Comparison of ENCODE assay signal across 8 cellular contexts in the genomic region with DNA sequence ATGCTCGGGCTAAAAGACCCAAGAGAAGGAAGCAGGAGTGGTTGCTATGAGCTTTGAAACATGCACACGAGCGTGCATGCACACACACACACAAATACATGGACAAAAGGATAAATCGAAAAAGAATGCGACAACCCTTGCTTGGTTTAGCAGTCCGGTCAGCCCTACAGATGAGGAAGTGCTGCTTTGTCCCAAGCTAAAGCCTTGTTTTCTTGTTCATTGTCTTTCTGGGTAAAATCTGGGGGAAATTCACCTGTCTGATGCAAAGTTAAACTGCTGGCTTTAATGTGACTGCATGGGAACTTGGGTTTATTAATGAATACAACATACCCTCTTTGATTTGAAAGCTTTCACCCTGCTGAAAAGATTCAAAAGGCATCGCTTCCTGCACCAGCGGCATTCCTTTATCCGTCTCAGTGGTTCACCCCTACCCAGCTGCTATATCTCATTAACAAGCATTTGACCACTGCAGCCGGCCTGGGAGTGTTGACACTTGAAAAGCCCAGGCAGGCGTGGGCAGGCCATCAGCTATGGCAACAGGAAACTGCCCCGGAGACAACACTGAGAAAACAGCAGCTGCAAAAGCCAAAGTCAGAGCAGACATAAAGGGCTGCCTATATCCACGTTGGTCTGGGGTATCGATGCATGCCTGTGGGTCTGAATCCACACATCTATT.
DNase-seq lines count a peak whose midpoint lies in the region; ATAC-seq and TF ChIP-seq lines count a peak whose summit lies in the region.

No MANE protein-coding gene starts in this region.

- H3K4ac ChIP-seq in IMR-90 (ENCODE audit: low read depth, low read length) = peak overlapping the region; percentile 86

- TF ChIP-seq CTCF in IMR-90 (conservative IDR thresholded peaks at IDR 0.05; ENCODE audit: low read depth, low read length) = no peak
- TF ChIP-seq CTCF in WERI-Rb-1 (IDR thresholded peaks at IDR 0.05; ENCODE audit: low read depth, low read length) = no peak

- H3K9me1 ChIP-seq in IMR-90 (ENCODE audit: insufficient read depth, low read length) = peaks cover 13% of the 10 kb centered on the region

- H3K4me1 ChIP-seq in IMR-90 (ENCODE audit: control insufficient read depth, insufficient read depth, low read length) (peaks cover 11% of the 10 kb centered on the region), HAP-1 (no peaks in the 10 kb centered on the region)

- peak overlapping the region; percentile 70 for H3K14ac ChIP-seq in IMR-90 (replicated peaks; ENCODE audit: low read depth, low read length)

- in situ Hi-C loops in IMR-90 (cut with MboI; ENCODE audit: low sequenced_read_pairs) (loop anchor here (10.0 to 25.0 kb wide), 2 partner anchors 152 to 255 kb away; no protein-coding TSS in a partner anchor), HAP-1 (cut with MboI; ENCODE audit: low sequenced_read_pairs) (no loop called here)

- peak overlapping the region; percentile 85 for H2BK120ac ChIP-seq in IMR-90 (ENCODE audit: low read depth, low read length)

- TF ChIP-seq POLR2A in IMR-90 (IDR thresholded peaks at IDR 0.05; ENCODE audit: low read depth, low read length) = no peak

- H4K8ac ChIP-seq in IMR-90 (ENCODE audit: low read depth in 2 of 2, low read length in 2 of 2) = peak overlapping the region; percentile 60 to 83

- intact Hi-C loops in IMR-90 (cut with micrococcal nuclease) = loop anchor here (2.0 kb wide), 1 partner anchor 258 kb away; no protein-coding TSS in a partner anchor

- peak overlapping the region; percentile 56 for H2BK5ac ChIP-seq in IMR-90 (ENCODE audit: low read depth, low read length, poor library complexity, severe bottlenecking)

- H3K27ac ChIP-seq in IMR-90 (ENCODE audit: insufficient read depth, low read length) (peak overlapping the region; percentile 58), WERI-Rb-1 (no peak overlapping the region)

- DNase-seq in IMR-90 = peak; percentile 77
- peak; percentile 10 for DNase-seq in WERI-Rb-1
- peak; percentile 6 to 9 for DNase-seq in hippocampal formation (lab: John Stamatoyannopoulos, UW)
- peak; percentile 75 for DNase-seq in skeletal muscle cell (ENCODE audit: low read depth)
- DNase-seq in HAP-1 (ENCODE audit: low spot score in 2 of 2) = no peak
- DNase-seq in activated CD4-positive, alpha-beta T cell treated with anti-CD3 and anti-CD28 coated beads for 48 hours = no peak
- no peak for DNase-seq in activated CD8-positive, alpha-beta memory T cell treated with anti-CD3 and anti-CD28 coated beads, Interleukin-2, amount 50 U/mL, for 4 hours

- H3K4me3 ChIP-seq in IMR-90 (ENCODE audit: insufficient read depth, low read depth, low read length) = no peak overlapping the region
- H3K4me3 ChIP-seq in WERI-Rb-1 (ENCODE audit: low read depth, low read length) = no peak overlapping the region
- no peak overlapping the region for H3K4me3 ChIP-seq in skeletal muscle cell (ENCODE audit: low read depth, low read length)
- H3K4me3 ChIP-seq in HAP-1 = no peak overlapping the region

- H2BK20ac ChIP-seq in IMR-90 (ENCODE audit: low read depth, low read length) = peak overlapping the region; percentile 93

- no TSS peak for BruUV-seq in IMR-90 (replicated peaks; lab: Mats Ljungman, UMichigan)

- peak overlapping the region; percentile 96 for H3K23ac ChIP-seq in IMR-90 (ENCODE audit: low read depth, low read length)

- WGBS in IMR-90 (ENCODE audit: extremely low coverage in 2 of 2, insufficient read length in 1 of 2), 2 experiments = 11% methylated on average over 3 of the region's 14 CpGs; no CpG with 5 or more reads in 1 of the 2 experiments

- peak overlapping the region; percentile 20 for H2AK9ac ChIP-seq in IMR-90 (replicated peaks; ENCODE audit: low read depth, low read length, poor library complexity)

- H3K56ac ChIP-seq in IMR-90 (ENCODE audit: extremely low read depth, insufficient read depth, low read length) = 0 out of 2 replicates have a peak overlapping the region, but pooled peaks have one; percentile 27

- CTCF ChIA-PET in IMR-90 (lab: Yijun Ruan, JAX) = interaction anchor here (0.6 to 1.5 kb wide), 4 partner anchors 13 to 190 kb away, joined by 3 to 4 read pairs (median 4); no protein-coding TSS in a partner anchor

- dilution Hi-C loops in IMR-90 (cut with HindIII; ENCODE audit: low sequenced_read_pairs, unreplicated experiment) = no loop called here

- peak overlapping the region; percentile 81 for H2AK5ac ChIP-seq in IMR-90 (ENCODE audit: low read depth, low read length)

- H3K36me3 ChIP-seq in IMR-90 (ENCODE audit: control insufficient read depth, insufficient read depth, low read length) (no peaks in the 10 kb centered on the region), WERI-Rb-1 (no peaks in the 10 kb centered on the region), HAP-1 (replicated peaks) (no peaks in the 10 kb centered on the region)

- POLR2A ChIA-PET in IMR-90 (lab: Charles Lee; ENCODE audit: unreplicated experiment) = no interaction called here

- peaks cover 0 to 5% of the 10 kb centered on the region in 2 experiments; a peak in 1 of 4 replicates for H3K79me1 ChIP-seq in IMR-90 (ENCODE audit: low read depth in 1 of 2, low read length in 2 of 2)

- H3K9ac ChIP-seq in IMR-90 (ENCODE audit: low read depth, low read length) = peak overlapping the region; percentile 25; the same call in 1 of the 2 replicates

- peak overlapping the region; percentile 85 for H2AFZ ChIP-seq in IMR-90 (replicated peaks; ENCODE audit: low read length, poor library complexity)

- peak; percentile 86 for ATAC-seq in IMR-90 (ENCODE audit: low read depth)
- ATAC-seq in GM19035 (IDR thresholded peaks at IDR 0.05; ENCODE audit: unreplicated experiment) = no peak

- H3K4me2 ChIP-seq in IMR-90 (ENCODE audit: low read depth, low read length) = peak overlapping the region; percentile 73

- peak overlapping the region; percentile 3; the same call in 1 of the 2 replicates for H4K5ac ChIP-seq in IMR-90 (ENCODE audit: low read depth, low read length)

- H3K27me3 ChIP-seq in IMR-90 (ENCODE audit: control insufficient read depth, insufficient read depth, low read length) (no peaks in the 10 kb centered on the region), WERI-Rb-1 (ENCODE audit: insufficient read depth, low read depth, severe bottlenecking) (no peaks in the 10 kb centered on the region), HAP-1 (ENCODE audit: low read depth) (no peaks in the 10 kb centered on the region)

- H2BK15ac ChIP-seq in IMR-90 (ENCODE audit: low read depth, low read length) = peak overlapping the region; percentile 34; the same call in 2 of the 3 replicates

- TF ChIP-seq RAD21 in IMR-90 (IDR thresholded peaks at IDR 0.05; ENCODE audit: low read length) = peak; percentile 10; the same call in 1 of the 2 replicates

- H4K20me1 ChIP-seq in IMR-90 (ENCODE audit: insufficient read depth, low read length) = no peaks in the 10 kb centered on the region

- H3K18ac ChIP-seq in IMR-90 (ENCODE audit: low read depth, low read length) = 0 out of 2 replicates have a peak overlapping the region, but pooled peaks have one; percentile 37

- H4K91ac ChIP-seq in IMR-90 (ENCODE audit: insufficient read depth, low read depth, low read length) = peak overlapping the region; percentile 71

- no peaks in the 10 kb centered on the region for H3K9me3 ChIP-seq in IMR-90 (ENCODE audit: control insufficient read depth, insufficient read depth, low read length)
- no peaks in the 10 kb centered on the region for H3K9me3 ChIP-seq in WERI-Rb-1 (ENCODE audit: severe bottlenecking)
- no peaks in the 10 kb centered on the region for H3K9me3 ChIP-seq in HAP-1

TF ChIP-seq in IMR-90, 13 proteins besides CTCF, POLR2A, EP300 and RAD21:
- TF ChIP-seq BHLHE40 (IDR thresholded peaks at IDR 0.05; ENCODE audit: low read depth, low read length) (peak; percentile 54; the same call in 1 of the 2 replicates), MAZ (IDR thresholded peaks at IDR 0.05; ENCODE audit: borderline replicate concordance, low read depth, low read length) (0 out of 2 replicates have a peak, but pooled peaks have one; percentile 8), MXI1 (IDR thresholded peaks at IDR 0.05; ENCODE audit: borderline replicate concordance, low read depth, low read length) (peak; percentile 26; the same call in 1 of the 2 replicates), CHD1 (IDR thresholded peaks at IDR 0.05; ENCODE audit: low read depth, low read length) (no peak)

Comparison
In these comparisons a context has a peak if more than half of its experiments do, and no peak if none do; other contexts are left out.
1. DNase-seq: peak in IMR-90 (single experiment), WERI-Rb-1 (single experiment), hippocampal formation (2 of 2) and skeletal muscle cell (single experiment); none in HAP-1 (0 of 2), activated CD4-positive, alpha-beta T cell treated with anti-CD3 and anti-CD28 coated beads for 48 hours (single experiment) and activated CD8-positive, alpha-beta memory T cell treated with anti-CD3 and anti-CD28 coated beads, Interleukin-2, amount 50 U/mL, for 4 hours (single experiment).